ENCODE assay signal across 9 cellular contexts in the genomic region with DNA sequence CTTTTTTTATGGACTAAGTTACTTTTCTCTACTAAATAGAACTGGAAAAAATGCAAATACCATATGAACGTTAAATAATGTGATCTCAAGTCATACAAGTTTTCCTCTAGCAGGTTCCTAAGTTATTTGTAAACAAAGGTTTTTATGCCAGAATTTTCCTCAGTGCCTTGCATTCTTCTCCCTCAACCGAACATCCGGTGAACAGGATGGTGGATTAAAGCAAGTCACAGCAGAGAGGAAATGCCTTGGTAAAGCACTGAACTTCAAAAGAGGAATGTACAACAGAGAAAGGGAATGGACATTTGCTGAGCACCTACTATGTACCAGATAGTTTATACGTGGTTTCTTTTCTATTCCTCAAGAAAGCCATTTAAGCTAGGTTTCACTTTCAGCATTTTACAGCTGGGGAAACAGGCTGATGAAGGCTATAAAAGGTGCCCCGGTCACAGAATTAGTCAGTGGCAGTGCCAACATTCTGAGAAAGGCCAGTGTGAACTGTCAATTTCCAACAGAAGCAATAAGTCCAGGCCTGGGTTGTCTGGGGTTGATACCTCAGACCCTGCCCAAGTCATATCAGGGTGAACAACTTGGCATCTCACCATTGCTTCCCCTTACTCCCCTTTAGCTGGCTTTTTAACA. TPM values are rescaled to one million over a fixed set of nuclear protein-coding genes. Genes with fewer than 3 reads are reported as not detected.
A peak's percentile ranks its signal among the peaks of the same experiment; 100 is the strongest.
DNase-seq lines count a peak whose midpoint lies in the region; ATAC-seq, FAIRE-seq and TF ChIP-seq lines count a peak whose summit lies in the region.
"Not testable (repeated sequence)": the region's sequence is repeated elsewhere in the genome, so short reads cannot be mapped to it uniquely, and the experiment has no call there.
"Had no signal": no experiment of that assay in that cellular context is flagged by ENCODE, and none has a peak within 500 bp of the region (broad histone marks: within the 10 kb centered on the region; RNA-seq: fewer than 3 reads in every experiment).

No MANE protein-coding gene starts in this region.

- in situ Hi-C loops in SK-MEL-5 (cut with HindIII; ENCODE audit: low pct_unique_long_range_greater_than_20kb, low sequenced_read_pairs), result not testable (repeated sequence)

- not testable (repeated sequence) for H3K9me3 ChIP-seq in keratinocyte (ENCODE audit: control insufficient read depth, low read depth, low read length)

- FAIRE-seq in GM12891 (lab: Jason Lieb, UNC) (peak; percentile 96), GM19239 (lab: Jason Lieb, UNC) (peak; percentile 98), colon (lab: Jason Lieb, UNC) (peak; percentile 91), keratinocyte (lab: Jason Lieb, UNC) (peak; percentile 83)

- not testable (repeated sequence) for TF ChIP-seq POLR2A in GM12891 (IDR thresholded peaks at IDR 0.05; ENCODE audit: low read depth, low read length)

- DNase-seq in GM12891 (ENCODE audit: insufficient read length, low spot score); GM19239 (ENCODE audit: insufficient read length, low spot score); keratinocyte (ENCODE audit: low read depth, low spot score): not testable (repeated sequence)
- DNase-seq in SK-MEL-5 (ENCODE audit: low read depth, low spot score) (peak; percentile 18), renal cortical epithelial cell (ENCODE audit: low read depth) (peak; percentile 65)

- H3K4me3 ChIP-seq in keratinocyte (ENCODE audit: control insufficient read depth in 2 of 3, extremely low read depth in 1 of 3, insufficient read depth in 2 of 3, low read depth in 1 of 3, low read length in 3 of 3), result not testable (repeated sequence)

- not testable (repeated sequence) for H3K4me1 ChIP-seq in keratinocyte (ENCODE audit: control insufficient read depth, extremely low read depth, insufficient read depth, low read length)

- ATAC-seq in GM21786 (IDR thresholded peaks at IDR 0.05; ENCODE audit: unreplicated experiment), result peak; percentile 84
- peak; percentile 60 for ATAC-seq in HG03064 (IDR thresholded peaks at IDR 0.05; ENCODE audit: low read depth, unreplicated experiment)

- not testable (repeated sequence) for H3K27ac ChIP-seq in keratinocyte (ENCODE audit: control insufficient read depth, insufficient read depth, low read length)

- H3K79me2 ChIP-seq in keratinocyte (ENCODE audit: control insufficient read depth, insufficient read depth, low read length), result not testable (repeated sequence)

- H4K20me1 ChIP-seq in keratinocyte (ENCODE audit: control insufficient read depth, extremely low read depth, insufficient read depth, low read length), result not testable (repeated sequence)

- not testable (repeated sequence) for H3K36me3 ChIP-seq in keratinocyte (ENCODE audit: control insufficient read depth in 2 of 2, extremely low read depth in 1 of 2, insufficient read depth in 2 of 2, low read length in 2 of 2)

- H3K9me1 ChIP-seq in keratinocyte (ENCODE audit: control insufficient read depth, extremely low read depth, insufficient read depth, low read length), result not testable (repeated sequence)

- not testable (repeated sequence) for H3K4me2 ChIP-seq in keratinocyte (ENCODE audit: control insufficient read depth, extremely low read depth, insufficient read depth, low read depth, low read length)

- H3K27me3 ChIP-seq in keratinocyte (ENCODE audit: control insufficient read depth, extremely low read depth, insufficient read depth, low read length), result not testable (repeated sequence)

- not testable (repeated sequence) for TF ChIP-seq CTCF in keratinocyte (optimal IDR thresholded peaks at IDR 0.05 in 1 of 3, IDR thresholded peaks at IDR 0.05 in 1 of 3, conservative IDR thresholded peaks at IDR 0.05 in 1 of 3; ENCODE audit: extremely low read depth in 1 of 3, insufficient read depth in 2 of 3, low read length in 3 of 3)

- dilution Hi-C loops in keratinocyte (cut with MboI; ENCODE audit: extremely low pct_ligation_motif_present, low sequenced_read_pairs), result not testable (repeated sequence)

- not testable (repeated sequence) for H2AFZ ChIP-seq in keratinocyte (ENCODE audit: control insufficient read depth, low read length)

- not testable (repeated sequence) for H3K9ac ChIP-seq in keratinocyte (ENCODE audit: control insufficient read depth, extremely low read depth, insufficient read depth, low read length)

RNA-seq across cellular contexts. Expression of a gene that starts 22.0 kb away (rescaled TPM):
- 2.6 TPM for polyA plus RNA-seq in GM12891 (2012; ENCODE audit: low read depth, missing spikeins)
- 7.6 and 8.1 TPM in 2 replicates for total RNA-seq in SK-MEL-5 (2014; rRNA removed; shearing (Covaris generic))
- 4.1 and 5.8 TPM in 2 replicates for polyA plus RNA-seq in SK-MEL-5 (2015; cell fraction: cytosol; rRNA removed)
- 40.9 and 51.3 TPM in 2 replicates for polyA plus RNA-seq in SK-MEL-5 (2015; cell fraction: nucleus; rRNA removed)
- polyA plus RNA-seq in keratinocyte, result 5.1 to 11.1 TPM (median 6.7 TPM) in 3 replicates
- polyA plus RNA-seq in keratinocyte (2011; ENCODE audit: low read depth), result 13.8 TPM
- polyA plus RNA-seq in keratinocyte (2011; cell fraction: cytosol; rRNA removed), result 5.4 and 8.9 TPM in 2 replicates
- 15.6 and 21.1 TPM in 2 replicates for polyA plus RNA-seq in keratinocyte (2011; cell fraction: nucleus; rRNA removed)
- polyA plus RNA-seq in keratinocyte (2012; ENCODE audit: low replicate concordance), result 3.3 and 7.7 TPM in 2 replicates
- 0.92 to 5.6 TPM (median 1.5 TPM) in 3 replicates for polyA minus RNA-seq in keratinocyte
- 2.5 TPM for polyA minus RNA-seq in keratinocyte (2011; cell fraction: cytosol; rRNA and poly(A)+ RNA removed)
- polyA minus RNA-seq in keratinocyte (2011; cell fraction: nucleus; rRNA and poly(A)+ RNA removed), result 1.7 and 3.8 TPM in 2 replicates
- 9.6 and 11.9 TPM in 2 replicates for total RNA-seq in renal cortical epithelial cell

RNA-seq across cellular contexts. Expression of a gene that starts 52.6 kb away (rescaled TPM):
- 0.05 TPM for polyA plus RNA-seq in GM12891 (2012; ENCODE audit: low read depth, missing spikeins)
- total RNA-seq in SK-MEL-5 (2014; rRNA removed; shearing (Covaris generic)), result 0.05 and 0.08 TPM in 2 replicates
- polyA plus RNA-seq in SK-MEL-5 (2015; cell fraction: cytosol; rRNA removed), result 0.18 TPM in 1 of 2 replicates, not detected in the other
- polyA plus RNA-seq in SK-MEL-5 (2015; cell fraction: nucleus; rRNA removed), result 0.22 TPM in 1 of 2 replicates, not detected in the other
- polyA plus RNA-seq in keratinocyte, result 0.11 to 0.45 TPM (median 0.21 TPM) in 3 replicates
- 0.45 TPM for polyA plus RNA-seq in keratinocyte (2011; ENCODE audit: low read depth)
- 0.25 and 0.28 TPM in 2 replicates for polyA plus RNA-seq in keratinocyte (2011; cell fraction: cytosol; rRNA removed)
- polyA plus RNA-seq in keratinocyte (2011; cell fraction: nucleus; rRNA removed), result 0.76 and 1.1 TPM in 2 replicates
- 0.17 and 0.47 TPM in 2 replicates for polyA plus RNA-seq in keratinocyte (2012; ENCODE audit: low replicate concordance)
- polyA minus RNA-seq in keratinocyte, result 0.22 to 0.33 TPM in 2 of 3 replicates, not detected in the other
- polyA minus RNA-seq in keratinocyte (2011; cell fraction: cytosol; rRNA and poly(A)+ RNA removed), result not detected
- 0.74 and 0.78 TPM in 2 replicates for polyA minus RNA-seq in keratinocyte (2011; cell fraction: nucleus; rRNA and poly(A)+ RNA removed)
- total RNA-seq in renal cortical epithelial cell, result 0.17 and 1.4 TPM in 2 replicates
- total RNA-seq: activated T-helper 1 cell treated with anti-CD3 and anti-CD28 coated beads, Interleukin-12 subunit alpha, Interleukin-12 subunit beta, Interleukin-2, Interleukin-4 antibody, amounts not matched to agents 30 ng/mL and 10 ng/mL and 1 ng/mL, durations not matched to agents 14 hours and 24 hours and 36 hours had no signal
